In genomic region chr4:59553739-59554126, GRCh38 we compare ENCODE assay signal across 8 cellular contexts.
DNase-seq lines count a peak whose midpoint lies in the region; ATAC-seq and TF ChIP-seq lines count a peak whose summit lies in the region.

No MANE protein-coding gene starts in this region.

- H3K27me3 Mint-ChIP-seq in activated T-cell treated with anti-CD3 and anti-CD28 coated beads, Interleukin-2, amount 50 U/mL, for 72 hours (ENCODE audit: low read depth) = no peaks in the 10 kb centered on the region

- no peak for TF ChIP-seq CTCF in brain microvascular endothelial cell (IDR thresholded peaks at IDR 0.05; ENCODE audit: low read depth, low read length, missing control alignments)

- no peaks in the 10 kb centered on the region for H3K4me1 Mint-ChIP-seq in activated T-cell treated with anti-CD3 and anti-CD28 coated beads, Interleukin-2, amount 50 U/mL, for 72 hours (ENCODE audit: low read depth)

- H3K4me3 ChIP-seq in brain microvascular endothelial cell (ENCODE audit: low read depth, low read length) (peak overlapping the region; percentile 39), skeletal muscle satellite cell (ENCODE audit: low read length) (peak overlapping the region; percentile 63)

- H3K9me3 Mint-ChIP-seq in activated T-cell treated with anti-CD3 and anti-CD28 coated beads, Interleukin-2, amount 50 U/mL, for 72 hours = peaks cover 10 to 23% of the 10 kb centered on the region in 2 donors

- H3K27me3 ChIP-seq in brain microvascular endothelial cell (replicated peaks) = no peaks in the 10 kb centered on the region
- H3K27me3 ChIP-seq in skeletal muscle satellite cell (ENCODE audit: control insufficient read depth, insufficient read depth, low read length) = no peaks in the 10 kb centered on the region

- H3K9me3 ChIP-seq in skeletal muscle satellite cell (replicated peaks; ENCODE audit: low read length) = no peaks in the 10 kb centered on the region

- in situ Hi-C loops in brain microvascular endothelial cell (cut with HindIII; ENCODE audit: low pct_ligation_motif_present, low sequenced_read_pairs) = no loop called here

- no peaks in the 10 kb centered on the region for H3K36me3 Mint-ChIP-seq in activated T-cell treated with anti-CD3 and anti-CD28 coated beads, Interleukin-2, amount 50 U/mL, for 72 hours (ENCODE audit: insufficient read depth in 2 of 2)

- DNase-seq in HPDE6-E6E7 (ENCODE audit: extremely low spot score) (peak; percentile 43), brain microvascular endothelial cell (peak; percentile 56), substantia nigra (lab: John Stamatoyannopoulos, UW) (no peak)
- no peak for DNase-seq in stimulated activated naive CD8-positive, alpha-beta T cell treated with anti-CD3 and anti-CD28 coated beads, Interleukin-15, Interleukin-2, amounts not matched to agents 100 U/mL and 50 U/mL, for 24 hours
- no peak for DNase-seq in activated T-cell treated with anti-CD3 and anti-CD28 coated beads, Interleukin-2, amount 50 U/mL, for 72 hours
- DNase-seq in activated CD4-positive, CD25-positive, alpha-beta regulatory T cell (lab: John Stamatoyannopoulos, UW) = no peak

- peak overlapping the region; percentile 77 for H3K4me2 ChIP-seq in skeletal muscle satellite cell (ENCODE audit: low read length)

- H3K27ac ChIP-seq in brain microvascular endothelial cell (peak overlapping the region; percentile 71), substantia nigra (ENCODE audit: low read depth, low read length, poor library complexity, severe bottlenecking) (no peak overlapping the region)

- peak overlapping the region; percentile 57 for H3K9ac ChIP-seq in skeletal muscle satellite cell (ENCODE audit: low read depth, low read length)

- peaks cover 6% of the 10 kb centered on the region for H3K4me1 ChIP-seq in skeletal muscle satellite cell (ENCODE audit: control insufficient read depth, insufficient read depth, low read length)

- ATAC-seq in GM19023 (IDR thresholded peaks at IDR 0.05; ENCODE audit: unreplicated experiment) = peak; percentile 62
- no peak for ATAC-seq in stimulated activated naive CD8-positive, alpha-beta T cell treated with anti-CD3 and anti-CD28 coated beads, Interleukin-15, Interleukin-2, amounts not matched to agents 100 U/mL and 50 U/mL, for 24 hours
- ATAC-seq in activated T-cell treated with anti-CD3 and anti-CD28 coated beads, Interleukin-2, amount 50 U/mL, for 72 hours (replicated peaks in 1 of 2) = no peak

- H3K4me3 Mint-ChIP-seq in activated T-cell treated with anti-CD3 and anti-CD28 coated beads, Interleukin-2, amount 50 U/mL, for 72 hours = no peak overlapping the region

- H3K36me3 ChIP-seq in brain microvascular endothelial cell (replicated peaks) (no peaks in the 10 kb centered on the region), skeletal muscle satellite cell (ENCODE audit: insufficient read depth, low read length) (no peaks in the 10 kb centered on the region)

- no peak overlapping the region for H3K27ac Mint-ChIP-seq in activated T-cell treated with anti-CD3 and anti-CD28 coated beads, Interleukin-2, amount 50 U/mL, for 72 hours

Comparison
In these comparisons a context has a peak if more than half of its experiments do, and no peak if none do; other contexts are left out.
1. DNase-seq: peak in HPDE6-E6E7 (single experiment) and brain microvascular endothelial cell (single experiment); none in stimulated activated naive CD8-positive, alpha-beta T cell treated with anti-CD3 and anti-CD28 coated beads, Interleukin-15, Interleukin-2, amounts not matched to agents 100 U/mL and 50 U/mL, for 24 hours (single experiment), activated T-cell treated with anti-CD3 and anti-CD28 coated beads, Interleukin-2, amount 50 U/mL, for 72 hours (0 of 2), activated CD4-positive, CD25-positive, alpha-beta regulatory T cell (0 of 4) and substantia nigra (0 of 49).